1 cellular context compared by ENCODE assay signal in the genomic region with DNA sequence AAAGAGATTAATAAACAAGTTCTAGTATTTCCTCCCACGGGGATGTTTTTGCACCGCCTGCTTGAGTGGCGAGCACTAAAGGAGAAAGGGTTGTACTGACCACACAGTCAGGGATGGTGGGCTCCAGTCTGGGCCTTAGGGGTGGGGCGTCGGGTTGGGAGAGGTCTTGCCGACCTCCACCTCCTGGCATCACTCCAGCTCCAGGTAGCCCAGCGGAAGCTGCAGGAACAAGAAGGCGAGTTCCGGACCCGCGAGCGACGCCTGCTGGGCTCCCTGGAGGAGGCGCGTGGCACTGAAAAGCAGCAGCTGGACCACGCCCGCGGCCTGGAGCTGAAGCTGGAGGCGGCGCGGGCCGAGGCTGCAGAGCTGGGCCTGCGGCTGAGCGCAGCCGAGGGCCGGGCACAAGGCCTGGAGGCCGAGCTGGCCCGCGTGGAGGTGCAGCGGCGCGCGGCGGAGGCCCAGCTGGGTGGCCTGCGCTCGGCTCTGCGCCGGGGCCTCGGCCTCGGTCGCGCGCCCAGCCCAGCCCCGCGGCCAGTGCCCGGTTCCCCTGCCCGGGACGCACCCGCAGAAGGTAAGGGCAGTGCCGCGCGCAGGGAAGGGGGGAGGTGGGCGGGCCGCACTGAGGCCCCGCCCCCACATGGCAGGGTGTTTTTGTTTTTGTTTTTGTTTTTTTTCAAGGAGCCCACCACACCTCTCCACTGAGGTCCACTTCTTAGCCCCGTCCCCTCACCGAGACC.
A peak's percentile ranks its signal among the peaks of the same experiment; 100 is the strongest.
TF ChIP-seq lines count a peak whose summit lies in the region.

No MANE protein-coding gene starts in this region.

TF ChIP-seq in K562, 482 proteins besides CTCF, POLR2A, EP300 and RAD21 (continued from another document):
- TF ChIP-seq, protein P1, sequence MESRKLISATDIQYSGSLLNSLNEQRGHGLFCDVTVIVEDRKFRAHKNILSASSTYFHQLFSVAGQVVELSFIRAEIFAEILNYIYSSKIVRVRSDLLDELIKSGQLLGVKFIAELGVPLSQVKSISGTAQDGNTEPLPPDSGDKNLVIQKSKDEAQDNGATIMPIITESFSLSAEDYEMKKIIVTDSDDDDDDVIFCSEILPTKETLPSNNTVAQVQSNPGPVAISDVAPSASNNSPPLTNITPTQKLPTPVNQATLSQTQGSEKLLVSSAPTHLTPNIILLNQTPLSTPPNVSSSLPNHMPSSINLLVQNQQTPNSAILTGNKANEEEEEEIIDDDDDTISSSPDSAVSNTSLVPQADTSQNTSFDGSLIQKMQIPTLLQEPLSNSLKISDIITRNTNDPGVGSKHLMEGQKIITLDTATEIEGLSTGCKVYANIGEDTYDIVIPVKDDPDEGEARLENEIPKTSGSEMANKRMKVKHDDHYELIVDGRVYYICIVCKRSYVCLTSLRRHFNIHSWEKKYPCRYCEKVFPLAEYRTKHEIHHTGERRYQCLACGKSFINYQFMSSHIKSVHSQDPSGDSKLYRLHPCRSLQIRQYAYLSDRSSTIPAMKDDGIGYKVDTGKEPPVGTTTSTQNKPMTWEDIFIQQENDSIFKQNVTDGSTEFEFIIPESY (CRISPR knock-in tag; IDR thresholded peaks at IDR 0.05): peak; percentile 75; the same call in 1 of the 2 replicates
- TF ChIP-seq SMAD4 (CRISPR knock-in tag; conservative IDR thresholded peaks at IDR 0.05) (0 out of 2 replicates have a peak, but pooled peaks have one; percentile 34), HMG20B (CRISPR knock-in tag; IDR thresholded peaks at IDR 0.05) (no peak), ZEB2 (IDR thresholded peaks at IDR 0.05) (peak; percentile 65), BRD4 (IDR thresholded peaks at IDR 0.05) (no peak), MYNN (IDR thresholded peaks at IDR 0.05) (peak; percentile 32; the same call in 1 of the 2 replicates), MYNN (CRISPR knock-in tag; IDR thresholded peaks at IDR 0.05) (no peak), RUNX1 (IDR thresholded peaks at IDR 0.05; ENCODE audit: low read depth) (0 out of 2 replicates have a peak, but pooled peaks have one; percentile 44), CREM (IDR thresholded peaks at IDR 0.05; ENCODE audit: low read depth) (peak; percentile 71), NRF1 (conservative IDR thresholded peaks at IDR 0.05 in 1 of 2, IDR thresholded peaks at IDR 0.05 in 1 of 2) (peak; percentile 61 to 74; a peak in 3 of 4 replicates), JUN (IDR thresholded peaks at IDR 0.05; ENCODE audit: borderline replicate concordance, low read depth, low read length) (peak; percentile 23; the same call in 1 of the 2 replicates), JUN (CRISPR knock-in tag; IDR thresholded peaks at IDR 0.05; ENCODE audit: borderline replicate concordance) (no peak), NONO (IDR thresholded peaks at IDR 0.05; ENCODE audit: low read depth in 2 of 2, low read length in 1 of 2) (peak in 1 of 2 experiments; percentile 57; a peak in 1 of 4 replicates), RBBP5 (IDR thresholded peaks at IDR 0.05; ENCODE audit: borderline replicate concordance, insufficient read depth, low read length, poor library complexity, severe bottlenecking) (peak; percentile 37), RCOR1 (IDR thresholded peaks at IDR 0.05; ENCODE audit: borderline replicate concordance in 1 of 2, low read depth in 2 of 2, low read length in 2 of 2) (peak in 1 of 2 experiments; percentile 75; a peak in 2 of 4 replicates), RBFOX2 (IDR thresholded peaks at IDR 0.05; ENCODE audit: low read depth, low read length) (0 out of 2 replicates have a peak, but pooled peaks have one; percentile 19), ZFX (CRISPR knock-in tag; IDR thresholded peaks at IDR 0.05) (peak; percentile 68), SAFB (IDR thresholded peaks at IDR 0.05; ENCODE audit: borderline replicate concordance, low read depth, low read length) (0 out of 2 replicates have a peak, but pooled peaks have one; percentile 49), HNRNPL (IDR thresholded peaks at IDR 0.05; ENCODE audit: low read depth, low read length) (peak; percentile 62; the same call in 1 of the 2 replicates), CREB1 (IDR thresholded peaks at IDR 0.05) (no peak), CREB1 (CRISPR knock-in tag; IDR thresholded peaks at IDR 0.05) (peak; percentile 58; the same call in 1 of the 2 replicates), MTA3 (IDR thresholded peaks at IDR 0.05; ENCODE audit: borderline replicate concordance) (peak; percentile 61; the same call in 1 of the 2 replicates), KDM1A (IDR thresholded peaks at IDR 0.05) (no peak), ZFP36 (IDR thresholded peaks at IDR 0.05; ENCODE audit: low read depth, low read length, partially characterized antibody) (peak; percentile 94), ZNF699 (CRISPR knock-in tag; IDR thresholded peaks at IDR 0.05; ENCODE audit: insufficient replicate concordance) (no peak), CXXC5 (CRISPR knock-in tag; IDR thresholded peaks at IDR 0.05) (peak; percentile 71)
- TF ChIP-seq, protein P2, sequence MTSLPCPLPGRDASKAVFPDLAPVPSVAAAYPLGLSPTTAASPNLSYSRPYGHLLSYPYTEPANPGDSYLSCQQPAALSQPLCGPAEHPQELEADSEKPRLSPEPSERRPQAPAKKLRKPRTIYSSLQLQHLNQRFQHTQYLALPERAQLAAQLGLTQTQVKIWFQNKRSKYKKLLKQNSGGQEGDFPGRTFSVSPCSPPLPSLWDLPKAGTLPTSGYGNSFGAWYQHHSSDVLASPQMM (CRISPR knock-in tag; IDR thresholded peaks at IDR 0.05): no peak
- TF ChIP-seq, protein P3, sequence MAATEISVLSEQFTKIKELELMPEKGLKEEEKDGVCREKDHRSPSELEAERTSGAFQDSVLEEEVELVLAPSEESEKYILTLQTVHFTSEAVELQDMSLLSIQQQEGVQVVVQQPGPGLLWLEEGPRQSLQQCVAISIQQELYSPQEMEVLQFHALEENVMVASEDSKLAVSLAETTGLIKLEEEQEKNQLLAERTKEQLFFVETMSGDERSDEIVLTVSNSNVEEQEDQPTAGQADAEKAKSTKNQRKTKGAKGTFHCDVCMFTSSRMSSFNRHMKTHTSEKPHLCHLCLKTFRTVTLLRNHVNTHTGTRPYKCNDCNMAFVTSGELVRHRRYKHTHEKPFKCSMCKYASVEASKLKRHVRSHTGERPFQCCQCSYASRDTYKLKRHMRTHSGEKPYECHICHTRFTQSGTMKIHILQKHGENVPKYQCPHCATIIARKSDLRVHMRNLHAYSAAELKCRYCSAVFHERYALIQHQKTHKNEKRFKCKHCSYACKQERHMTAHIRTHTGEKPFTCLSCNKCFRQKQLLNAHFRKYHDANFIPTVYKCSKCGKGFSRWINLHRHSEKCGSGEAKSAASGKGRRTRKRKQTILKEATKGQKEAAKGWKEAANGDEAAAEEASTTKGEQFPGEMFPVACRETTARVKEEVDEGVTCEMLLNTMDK (IDR thresholded peaks at IDR 0.05; ENCODE audit: borderline replicate concordance, insufficient read depth, low read depth, low read length, poor library complexity, severe bottlenecking): peak; percentile 52
- TF ChIP-seq, protein P4, sequence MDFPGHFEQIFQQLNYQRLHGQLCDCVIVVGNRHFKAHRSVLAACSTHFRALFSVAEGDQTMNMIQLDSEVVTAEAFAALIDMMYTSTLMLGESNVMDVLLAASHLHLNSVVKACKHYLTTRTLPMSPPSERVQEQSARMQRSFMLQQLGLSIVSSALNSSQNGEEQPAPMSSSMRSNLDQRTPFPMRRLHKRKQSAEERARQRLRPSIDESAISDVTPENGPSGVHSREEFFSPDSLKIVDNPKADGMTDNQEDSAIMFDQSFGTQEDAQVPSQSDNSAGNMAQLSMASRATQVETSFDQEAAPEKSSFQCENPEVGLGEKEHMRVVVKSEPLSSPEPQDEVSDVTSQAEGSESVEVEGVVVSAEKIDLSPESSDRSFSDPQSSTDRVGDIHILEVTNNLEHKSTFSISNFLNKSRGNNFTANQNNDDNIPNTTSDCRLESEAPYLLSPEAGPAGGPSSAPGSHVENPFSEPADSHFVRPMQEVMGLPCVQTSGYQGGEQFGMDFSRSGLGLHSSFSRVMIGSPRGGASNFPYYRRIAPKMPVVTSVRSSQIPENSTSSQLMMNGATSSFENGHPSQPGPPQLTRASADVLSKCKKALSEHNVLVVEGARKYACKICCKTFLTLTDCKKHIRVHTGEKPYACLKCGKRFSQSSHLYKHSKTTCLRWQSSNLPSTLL (IDR thresholded peaks at IDR 0.05): no peak
- TF ChIP-seq, protein P5, sequence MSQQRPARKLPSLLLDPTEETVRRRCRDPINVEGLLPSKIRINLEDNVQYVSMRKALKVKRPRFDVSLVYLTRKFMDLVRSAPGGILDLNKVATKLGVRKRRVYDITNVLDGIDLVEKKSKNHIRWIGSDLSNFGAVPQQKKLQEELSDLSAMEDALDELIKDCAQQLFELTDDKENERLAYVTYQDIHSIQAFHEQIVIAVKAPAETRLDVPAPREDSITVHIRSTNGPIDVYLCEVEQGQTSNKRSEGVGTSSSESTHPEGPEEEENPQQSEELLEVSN (IDR thresholded peaks at IDR 0.05; ENCODE audit: borderline replicate concordance in 1 of 2, extremely low read depth in 1 of 2, insufficient read depth in 1 of 2, insufficient read length in 1 of 2, low read depth in 1 of 2, low read length in 1 of 2, poor library complexity in 1 of 2, severe bottlenecking in 1 of 2): peak; percentile 21 to 78
- TF ChIP-seq, protein P6, sequence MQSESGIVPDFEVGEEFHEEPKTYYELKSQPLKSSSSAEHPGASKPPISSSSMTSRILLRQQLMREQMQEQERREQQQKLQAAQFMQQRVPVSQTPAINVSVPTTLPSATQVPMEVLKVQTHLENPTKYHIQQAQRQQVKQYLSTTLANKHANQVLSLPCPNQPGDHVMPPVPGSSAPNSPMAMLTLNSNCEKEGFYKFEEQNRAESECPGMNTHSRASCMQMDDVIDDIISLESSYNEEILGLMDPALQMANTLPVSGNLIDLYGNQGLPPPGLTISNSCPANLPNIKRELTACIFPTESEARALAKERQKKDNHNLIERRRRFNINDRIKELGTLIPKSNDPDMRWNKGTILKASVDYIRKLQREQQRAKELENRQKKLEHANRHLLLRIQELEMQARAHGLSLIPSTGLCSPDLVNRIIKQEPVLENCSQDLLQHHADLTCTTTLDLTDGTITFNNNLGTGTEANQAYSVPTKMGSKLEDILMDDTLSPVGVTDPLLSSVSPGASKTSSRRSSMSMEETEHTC (IDR thresholded peaks at IDR 0.05): no peak
- TF ChIP-seq, protein P7, sequence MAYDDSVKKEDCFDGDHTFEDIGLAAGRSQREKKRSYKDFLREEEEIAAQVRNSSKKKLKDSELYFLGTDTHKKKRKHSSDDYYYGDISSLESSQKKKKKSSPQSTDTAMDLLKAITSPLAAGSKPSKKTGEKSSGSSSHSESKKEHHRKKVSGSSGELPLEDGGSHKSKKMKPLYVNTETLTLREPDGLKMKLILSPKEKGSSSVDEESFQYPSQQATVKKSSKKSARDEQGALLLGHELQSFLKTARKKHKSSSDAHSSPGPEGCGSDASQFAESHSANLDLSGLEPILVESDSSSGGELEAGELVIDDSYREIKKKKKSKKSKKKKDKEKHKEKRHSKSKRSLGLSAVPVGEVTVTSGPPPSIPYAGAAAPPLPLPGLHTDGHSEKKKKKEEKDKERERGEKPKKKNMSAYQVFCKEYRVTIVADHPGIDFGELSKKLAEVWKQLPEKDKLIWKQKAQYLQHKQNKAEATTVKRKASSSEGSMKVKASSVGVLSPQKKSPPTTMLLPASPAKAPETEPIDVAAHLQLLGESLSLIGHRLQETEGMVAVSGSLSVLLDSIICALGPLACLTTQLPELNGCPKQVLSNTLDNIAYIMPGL (CRISPR knock-in tag; IDR thresholded peaks at IDR 0.05): no peak
- TF ChIP-seq, protein P8, sequence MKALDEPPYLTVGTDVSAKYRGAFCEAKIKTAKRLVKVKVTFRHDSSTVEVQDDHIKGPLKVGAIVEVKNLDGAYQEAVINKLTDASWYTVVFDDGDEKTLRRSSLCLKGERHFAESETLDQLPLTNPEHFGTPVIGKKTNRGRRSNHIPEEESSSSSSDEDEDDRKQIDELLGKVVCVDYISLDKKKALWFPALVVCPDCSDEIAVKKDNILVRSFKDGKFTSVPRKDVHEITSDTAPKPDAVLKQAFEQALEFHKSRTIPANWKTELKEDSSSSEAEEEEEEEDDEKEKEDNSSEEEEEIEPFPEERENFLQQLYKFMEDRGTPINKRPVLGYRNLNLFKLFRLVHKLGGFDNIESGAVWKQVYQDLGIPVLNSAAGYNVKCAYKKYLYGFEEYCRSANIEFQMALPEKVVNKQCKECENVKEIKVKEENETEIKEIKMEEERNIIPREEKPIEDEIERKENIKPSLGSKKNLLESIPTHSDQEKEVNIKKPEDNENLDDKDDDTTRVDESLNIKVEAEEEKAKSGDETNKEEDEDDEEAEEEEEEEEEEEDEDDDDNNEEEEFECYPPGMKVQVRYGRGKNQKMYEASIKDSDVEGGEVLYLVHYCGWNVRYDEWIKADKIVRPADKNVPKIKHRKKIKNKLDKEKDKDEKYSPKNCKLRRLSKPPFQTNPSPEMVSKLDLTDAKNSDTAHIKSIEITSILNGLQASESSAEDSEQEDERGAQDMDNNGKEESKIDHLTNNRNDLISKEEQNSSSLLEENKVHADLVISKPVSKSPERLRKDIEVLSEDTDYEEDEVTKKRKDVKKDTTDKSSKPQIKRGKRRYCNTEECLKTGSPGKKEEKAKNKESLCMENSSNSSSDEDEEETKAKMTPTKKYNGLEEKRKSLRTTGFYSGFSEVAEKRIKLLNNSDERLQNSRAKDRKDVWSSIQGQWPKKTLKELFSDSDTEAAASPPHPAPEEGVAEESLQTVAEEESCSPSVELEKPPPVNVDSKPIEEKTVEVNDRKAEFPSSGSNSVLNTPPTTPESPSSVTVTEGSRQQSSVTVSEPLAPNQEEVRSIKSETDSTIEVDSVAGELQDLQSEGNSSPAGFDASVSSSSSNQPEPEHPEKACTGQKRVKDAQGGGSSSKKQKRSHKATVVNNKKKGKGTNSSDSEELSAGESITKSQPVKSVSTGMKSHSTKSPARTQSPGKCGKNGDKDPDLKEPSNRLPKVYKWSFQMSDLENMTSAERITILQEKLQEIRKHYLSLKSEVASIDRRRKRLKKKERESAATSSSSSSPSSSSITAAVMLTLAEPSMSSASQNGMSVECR (CRISPR knock-in tag; IDR thresholded peaks at IDR 0.05): 0 out of 2 replicates have a peak, but pooled peaks have one; percentile 36
TF ChIP-seq in K562: peak in this region for 61.
